13 cellular contexts compared by ENCODE assay signal in the genomic region with DNA sequence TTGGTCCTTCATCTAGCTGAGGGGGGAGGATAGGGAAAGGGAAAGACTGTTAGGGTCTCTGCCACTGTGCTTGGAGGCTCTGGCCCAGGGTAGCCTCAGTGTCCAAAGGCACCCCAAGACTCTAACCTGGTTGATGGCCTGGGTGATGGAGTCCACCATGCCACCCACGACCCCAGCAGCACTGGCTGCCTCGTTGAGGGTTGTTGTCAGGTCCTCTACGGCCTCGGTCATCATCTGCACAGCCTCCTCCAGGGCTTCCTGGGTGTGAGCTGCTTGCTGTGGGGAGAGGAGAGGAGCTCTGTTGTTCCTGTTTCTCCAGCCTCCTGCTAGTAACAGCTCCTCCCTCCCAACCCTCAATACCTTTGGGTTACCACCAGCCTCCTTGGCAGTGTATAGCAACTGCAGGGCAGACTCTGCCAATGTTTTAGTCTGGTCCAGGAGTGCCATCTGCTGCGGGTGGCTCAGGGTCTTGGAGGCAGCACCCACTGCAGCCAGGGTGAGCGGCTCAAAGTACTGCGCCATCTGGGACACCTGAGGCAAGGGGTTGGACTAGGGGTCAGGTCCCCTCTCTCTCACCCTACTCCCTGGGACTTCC. TPM values are rescaled to one million over a fixed set of nuclear protein-coding genes. Genes with fewer than 3 reads are reported as not detected.
"Had no signal": no experiment of that assay in that cellular context is flagged by ENCODE, and none has a peak within 500 bp of the region (broad histone marks: within the 10 kb centered on the region; RNA-seq: fewer than 3 reads in every experiment).

No MANE protein-coding gene starts in this region.

- H3K9me3 ChIP-seq: thoracic aorta, uterus had no signal

- H3K4me3 ChIP-seq: thoracic aorta, uterus had no signal

- H3K27me3 ChIP-seq: foreskin keratinocyte, uterus had no signal

- H3K27ac ChIP-seq: foreskin keratinocyte, uterus had no signal

- DNase-seq: activated CD4-positive, alpha-beta T cell treated with anti-CD3 and anti-CD28 coated beads, Interleukin-2, amount 10 ng/mL, durations not matched to agents 7 days and 5 days; activated T-cell treated with anti-CD3 and anti-CD28 coated beads, Interleukin-2, amount 50 U/mL, for 1 hour; foreskin keratinocyte; left ventricle myocardium superior; nephron progenitor cell; stimulated activated CD4-positive, alpha-beta T cell treated with anti-CD3 and anti-CD28 coated beads, Interleukin-4, amount 100 ng/mL, for 1 hour; stimulated activated CD8-positive, alpha-beta memory T cell treated with anti-CD3 and anti-CD28 coated beads, Interleukin-4, amount 100 ng/mL, for 48 hours; stimulated activated naive CD8-positive, alpha-beta T cell treated with anti-CD3 and anti-CD28 coated beads, Interleukin-15, amount 100 ng/mL, for 72 hours; uterus had no signal

- H3K4me1 ChIP-seq: foreskin keratinocyte, uterus had no signal

- ATAC-seq: foreskin keratinocyte; left ventricle myocardium superior; stimulated activated naive CD8-positive, alpha-beta T cell treated with anti-CD3 and anti-CD28 coated beads, Interleukin-15, amount 100 ng/mL, for 72 hours; WTC11 had no signal

- H3K36me3 ChIP-seq: uterus had no signal

RNA-seq across cellular contexts. Expression of a gene that starts 32.2 kb away (rescaled TPM):
- total RNA-seq: mesenteric fat pad; T-helper 1 cell treated with Interleukin-12 subunit alpha and Interleukin-12 subunit beta and Interleukin-4 antibody, amounts not matched to agents 30 ng/mL and 1 ng/mL, for 36 hours had no signal
